17 cellular contexts compared by ENCODE assay signal in genomic region chr6:113734886-113735481, GRCh38.
DNase-seq lines count a peak whose midpoint lies in the region; ATAC-seq, FAIRE-seq and TF ChIP-seq lines count a peak whose summit lies in the region.
"Had no signal": no experiment of that assay in that cellular context is flagged by ENCODE, and none has a peak within 500 bp of the region (broad histone marks: within the 10 kb centered on the region; RNA-seq: fewer than 3 reads in every experiment).

No MANE protein-coding gene starts in this region.

- RAD21 ChIA-PET in HCT116 (lab: Charles Lee; ENCODE audit: low non-redundant PET in 1 of 2, low total read pairs in 2 of 2, uncharacterized antibody in 2 of 2, unreplicated experiment in 2 of 2): no interaction called here

- H3K79me2 ChIP-seq in HCT116 (ENCODE audit: insufficient read depth, low read length) (no peaks in the 10 kb centered on the region), keratinocyte (ENCODE audit: control insufficient read depth, insufficient read depth, low read length) (no peaks in the 10 kb centered on the region)

- H3K9me3 ChIP-seq in HCT116 (ENCODE audit: control insufficient read depth in 1 of 2, insufficient read depth in 1 of 2, low read depth in 1 of 2, low read length in 2 of 2): no peaks in the 10 kb centered on the region
- H3K9me3 ChIP-seq in keratinocyte (ENCODE audit: control insufficient read depth, low read depth, low read length): no peaks in the 10 kb centered on the region
- no peaks in the 10 kb centered on the region for H3K9me3 ChIP-seq in aorta (ENCODE audit: control insufficient read depth, low read length)
- H3K9me3 ChIP-seq: Caco-2, upper lobe of right lung had no signal

- FAIRE-seq in keratinocyte (lab: Jason Lieb, UNC): peak; percentile 57
- no peak for FAIRE-seq in D721Med (lab: Jason Lieb, UNC)
- FAIRE-seq: GM12891 had no signal

- no peaks in the 10 kb centered on the region for H3K9me1 ChIP-seq in keratinocyte (ENCODE audit: control insufficient read depth, extremely low read depth, insufficient read depth, low read length)

- 70 to 81% methylated on average over 4 of the region's 4 CpGs for WGBS in aorta, 2 donors

- ATAC-seq in HCT116 (no peak), aorta (ENCODE audit: low FRiP score) (no peak), GM18867 (IDR thresholded peaks at IDR 0.05; ENCODE audit: unreplicated experiment) (no peak)
- ATAC-seq: activated T-cell treated with anti-CD3 and anti-CD28 coated beads, Interleukin-2, amount 50 U/mL, for 72 hours; Panc1; sciatic nerve; upper lobe of right lung had no signal

- intact Hi-C loops in HCT116 (cut with micrococcal nuclease): no loop called here
- intact Hi-C loops in aorta (cut with DNase I): no loop called here
- intact Hi-C loops in cardiac septum (cut with DNase I): no loop called here

- TF ChIP-seq CTCF in HCT116 (IDR thresholded peaks at IDR 0.05 in 2 of 3, conservative IDR thresholded peaks at IDR 0.05 in 1 of 3; ENCODE audit: borderline replicate concordance in 1 of 3, insufficient read depth in 1 of 3, low read depth in 2 of 3, low read length in 2 of 3) (no peak), keratinocyte (optimal IDR thresholded peaks at IDR 0.05 in 1 of 3, IDR thresholded peaks at IDR 0.05 in 1 of 3, conservative IDR thresholded peaks at IDR 0.05 in 1 of 3; ENCODE audit: extremely low read depth in 1 of 3, insufficient read depth in 2 of 3, low read length in 3 of 3) (no peak), D721Med (IDR thresholded peaks at IDR 0.05; ENCODE audit: insufficient read depth, missing control alignments) (no peak)

- TF ChIP-seq POLR2A in HCT116 (IDR thresholded peaks at IDR 0.05; ENCODE audit: borderline replicate concordance, extremely low read depth, insufficient read depth, insufficient read length): no peak

- H2AFZ ChIP-seq in HCT116 (ENCODE audit: low read depth, low read length, poor library complexity, severe bottlenecking) (peak overlapping the region; percentile 44), keratinocyte (ENCODE audit: control insufficient read depth, low read length) (peak overlapping the region; percentile 33)

- H3K4me2 ChIP-seq in HCT116 (ENCODE audit: low read length) (no peak overlapping the region), keratinocyte (ENCODE audit: control insufficient read depth, extremely low read depth, insufficient read depth, low read depth, low read length) (no peak overlapping the region)

- CTCF ChIA-PET in HCT116 (lab: Charles Lee): no interaction called here

- BruUV-seq in HCT116 (replicated peaks; lab: Mats Ljungman, UMichigan): no TSS peak

- H3K4me1 ChIP-seq in HCT116 (ENCODE audit: control insufficient read depth in 1 of 2, insufficient read depth in 2 of 2, low read length in 2 of 2) (peaks cover 0 to 3% of the 10 kb centered on the region in 2 experiments; a peak in 1 of 4 replicates), keratinocyte (ENCODE audit: control insufficient read depth, extremely low read depth, insufficient read depth, low read length) (no peaks in the 10 kb centered on the region), aorta (ENCODE audit: control insufficient read depth in 1 of 2, insufficient read depth in 2 of 2, low read length in 2 of 2) (no peaks in the 10 kb centered on the region)
- H3K4me1 ChIP-seq: Caco-2, upper lobe of right lung had no signal

- no peak for TF ChIP-seq RAD21 in HCT116 (IDR thresholded peaks at IDR 0.05; ENCODE audit: low read depth)

- H3K9me2 ChIP-seq in HCT116 (ENCODE audit: insufficient read depth): no peaks in the 10 kb centered on the region

- H3K4me3 ChIP-seq in HCT116 (replicated peaks in 1 of 2; ENCODE audit: low read depth in 1 of 2, low read length in 2 of 2): no peak overlapping the region
- no peak overlapping the region for H3K4me3 ChIP-seq in keratinocyte (ENCODE audit: control insufficient read depth in 2 of 3, extremely low read depth in 1 of 3, insufficient read depth in 2 of 3, low read depth in 1 of 3, low read length in 3 of 3)
- no peak overlapping the region for H3K4me3 ChIP-seq in aorta (ENCODE audit: low read length in 2 of 2)
- H3K4me3 ChIP-seq: upper lobe of right lung had no signal

- POLR2A ChIA-PET in HCT116 (lab: Charles Lee): no interaction called here

- dilution Hi-C loops in keratinocyte (cut with MboI; ENCODE audit: extremely low pct_ligation_motif_present, low sequenced_read_pairs): no loop called here

- DNase-seq in AG20443 (ENCODE audit: low spot score): peak; percentile 44
- DNase-seq in HCT116 (ENCODE audit: low read depth, low spot score): no peak
- DNase-seq in amniotic epithelial cell (ENCODE audit: low read depth): peak; percentile 31
- no peak for DNase-seq in keratinocyte (ENCODE audit: low read depth, low spot score)
- DNase-seq in aorta: no peak
- DNase-seq in D721Med (ENCODE audit: insufficient read length, low spot score): no peak
- DNase-seq in cardiac septum (ENCODE audit: low spot score): no peak
- DNase-seq: activated T-cell treated with anti-CD3 and anti-CD28 coated beads, Interleukin-2, amount 50 U/mL, for 72 hours; Caco-2; hypothalamus; mesendoderm; NCI-H2081; upper lobe of right lung had no signal

- H4K20me1 ChIP-seq in HCT116 (ENCODE audit: insufficient read depth) (no peaks in the 10 kb centered on the region), keratinocyte (ENCODE audit: control insufficient read depth, extremely low read depth, insufficient read depth, low read length) (no peaks in the 10 kb centered on the region)

- no peaks in the 10 kb centered on the region for H3K27me3 ChIP-seq in HCT116 (ENCODE audit: insufficient read depth, low read length)
- no peaks in the 10 kb centered on the region for H3K27me3 ChIP-seq in keratinocyte (ENCODE audit: control insufficient read depth, extremely low read depth, insufficient read depth, low read length)
- no peaks in the 10 kb centered on the region for H3K27me3 ChIP-seq in aorta (ENCODE audit: control insufficient read depth in 1 of 2, insufficient read depth in 2 of 2, low read length in 1 of 2)
- H3K27me3 ChIP-seq: upper lobe of right lung had no signal

- H3K9ac ChIP-seq in HCT116 (ENCODE audit: low read length): no peak overlapping the region
- no peak overlapping the region for H3K9ac ChIP-seq in keratinocyte (ENCODE audit: control insufficient read depth, extremely low read depth, insufficient read depth, low read length)

- H3K27ac ChIP-seq in HCT116 (ENCODE audit: low read depth, low read length) (no peak overlapping the region), keratinocyte (ENCODE audit: control insufficient read depth, insufficient read depth, low read length) (no peak overlapping the region), aorta (ENCODE audit: low read depth in 1 of 2, low read length in 2 of 2) (no peak overlapping the region)
- H3K27ac ChIP-seq: upper lobe of right lung had no signal

- H3K36me3 ChIP-seq in HCT116 (ENCODE audit: control insufficient read depth in 1 of 2, insufficient read depth in 2 of 2, low read length in 2 of 2) (no peaks in the 10 kb centered on the region), keratinocyte (ENCODE audit: control insufficient read depth in 2 of 2, extremely low read depth in 1 of 2, insufficient read depth in 2 of 2, low read length in 2 of 2) (no peaks in the 10 kb centered on the region), aorta (ENCODE audit: control insufficient read depth in 1 of 2, insufficient read depth in 2 of 2, low read length in 1 of 2) (no peaks in the 10 kb centered on the region)
- H3K36me3 ChIP-seq: upper lobe of right lung had no signal

TF ChIP-seq in HCT116, 20 proteins besides CTCF, POLR2A, EP300 and RAD21 (continues in another document):
- TF ChIP-seq JUND (IDR thresholded peaks at IDR 0.05) (no peak), MAX (IDR thresholded peaks at IDR 0.05) (no peak), EZH2phosphoT487 (IDR thresholded peaks at IDR 0.05; ENCODE audit: borderline replicate concordance) (no peak), SP1 (IDR thresholded peaks at IDR 0.05; ENCODE audit: low read depth) (no peak), EZH2 (IDR thresholded peaks at IDR 0.05) (no peak), FOSL1 (IDR thresholded peaks at IDR 0.05; ENCODE audit: low read depth) (no peak), ZFX (IDR thresholded peaks at IDR 0.05) (no peak), ZNF274 (IDR thresholded peaks at IDR 0.05; ENCODE audit: low read depth, low read length) (no peak), CBX3 (IDR thresholded peaks at IDR 0.05; ENCODE audit: low read depth) (no peak), SIN3A (IDR thresholded peaks at IDR 0.05; ENCODE audit: low read depth) (no peak), POLR2AphosphoS5 (IDR thresholded peaks at IDR 0.05; ENCODE audit: low read depth, low read length) (no peak), REST (IDR thresholded peaks at IDR 0.05; ENCODE audit: low read depth) (no peak), CEBPB (IDR thresholded peaks at IDR 0.05; ENCODE audit: low read depth) (no peak), SRF (IDR thresholded peaks at IDR 0.05; ENCODE audit: low read depth) (no peak)

Comparison
In these comparisons a context has a peak if more than half of its experiments do, and no peak if none do; other contexts are left out.
1. DNase-seq: peak in AG20443 (single experiment) and amniotic epithelial cell (single experiment); none in HCT116 (single experiment), keratinocyte (single experiment), aorta (0 of 2), D721Med (single experiment) and cardiac septum (single experiment).